20 cellular contexts compared by ENCODE assay signal in the genomic region with DNA sequence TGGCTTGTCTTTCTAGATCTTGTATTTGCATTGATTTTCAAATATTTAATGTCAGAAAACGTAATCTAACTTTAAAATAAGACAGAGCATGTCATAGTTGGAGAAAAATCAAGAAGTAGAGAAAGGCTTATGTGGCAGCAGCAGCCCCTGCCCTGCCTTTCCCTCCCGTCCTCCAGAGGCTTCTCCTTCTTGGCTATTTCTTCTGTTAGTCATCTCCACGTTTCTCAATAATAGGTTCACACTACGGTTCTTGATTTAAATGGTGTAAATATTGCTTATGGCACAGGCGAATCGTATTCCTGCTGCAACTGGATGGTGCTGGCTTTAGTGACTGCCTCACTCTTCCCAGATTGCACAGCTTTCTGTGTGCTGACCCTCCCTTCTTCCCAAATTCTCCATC. TPM values are rescaled to one million over a fixed set of nuclear protein-coding genes. Genes with fewer than 3 reads are reported as not detected.
A peak's percentile ranks its signal among the peaks of the same experiment; 100 is the strongest.
DNase-seq lines count a peak whose midpoint lies in the region; ATAC-seq and TF ChIP-seq lines count a peak whose summit lies in the region.
"Had no signal": no experiment of that assay in that cellular context is flagged by ENCODE, and none has a peak within 500 bp of the region (broad histone marks: within the 10 kb centered on the region; RNA-seq: fewer than 3 reads in every experiment).

No MANE protein-coding gene starts in this region.

- CTCF ChIA-PET in IMR-90 (lab: Yijun Ruan, JAX): no interaction called here

- no peaks in the 10 kb centered on the region for H4K20me1 ChIP-seq in IMR-90 (ENCODE audit: insufficient read depth, low read length)

- H3K27me3 Mint-ChIP-seq in T-helper 1 cell treated with Interleukin-12 subunit alpha and Interleukin-12 subunit beta and Interleukin-4 antibody, amounts not matched to agents 30 μg/mL and 1 μg/mL, for 36 hours (ENCODE audit: low read depth): no peaks in the 10 kb centered on the region
- peaks cover 0 to 2% (median 0%) of the 10 kb centered on the region in 3 donors for H3K27me3 Mint-ChIP-seq in CD14-positive monocyte (ENCODE audit: low read depth in 3 of 3)

- H4K91ac ChIP-seq in IMR-90 (ENCODE audit: insufficient read depth, low read depth, low read length): no peak overlapping the region

- no peaks in the 10 kb centered on the region for H3K9me1 ChIP-seq in IMR-90 (ENCODE audit: insufficient read depth, low read length)

- H3K36me3 Mint-ChIP-seq in T-helper 1 cell treated with Interleukin-12 subunit alpha and Interleukin-12 subunit beta and Interleukin-4 antibody, amounts not matched to agents 30 μg/mL and 1 μg/mL, for 36 hours (ENCODE audit: low read depth): peaks cover 15% of the 10 kb centered on the region
- peaks cover 86 to 99% of the 10 kb centered on the region in 2 donors for H3K36me3 Mint-ChIP-seq in CD14-positive monocyte

- peaks cover 10% of the 10 kb centered on the region for H3K4me1 ChIP-seq in IMR-90 (ENCODE audit: control insufficient read depth, insufficient read depth, low read length)
- H3K4me1 ChIP-seq: Peyer's patch, sigmoid colon had no signal

- H3K14ac ChIP-seq in IMR-90 (replicated peaks; ENCODE audit: low read depth, low read length): no peak overlapping the region

- H3K79me1 ChIP-seq in IMR-90 (ENCODE audit: low read depth in 1 of 2, low read length in 2 of 2): no peaks in the 10 kb centered on the region

- no peak for TF ChIP-seq POLR2A in IMR-90 (IDR thresholded peaks at IDR 0.05; ENCODE audit: low read depth, low read length)

- DNase-seq in T-helper 1 cell (no peak), IMR-90 (peak; percentile 76), epithelial cell of esophagus (ENCODE audit: low read depth) (peak; percentile 33), skeletal muscle cell (ENCODE audit: low read depth) (peak; percentile 66), GDM1 (lab: John Stamatoyannopoulos, UW) (no peak), CD14-positive monocyte (ENCODE audit: low spot score) (no peak)
- DNase-seq: activated naive CD4-positive, alpha-beta T cell treated with anti-CD3 and anti-CD28 coated beads for 36 hours; central memory CD4-positive, alpha-beta T cell; NCI-H1105 treated with DMSO at 0.1 percent for 48 hours; NCI-H2171 treated with DMSO at 0.1 percent for 48 hours; NCI-H82; Peyer's patch; sigmoid colon; stimulated activated CD4-positive, alpha-beta T cell treated with anti-CD3 and anti-CD28 coated beads, Interleukin-2, amount 100 ng/mL, for 48 hours; SW 1271 had no signal

- in situ Hi-C loops in IMR-90 (cut with MboI; ENCODE audit: low sequenced_read_pairs): no loop called here

- H3K9me3 ChIP-seq in IMR-90 (ENCODE audit: control insufficient read depth, insufficient read depth, low read length): no peaks in the 10 kb centered on the region
- H3K9me3 ChIP-seq: Peyer's patch, sigmoid colon had no signal

- no peak overlapping the region; the same call in 1 of the 2 replicates for H3K27ac ChIP-seq in IMR-90 (ENCODE audit: insufficient read depth, low read length)
- H3K27ac ChIP-seq: 22Rv1, HL-60, KMS-11, Peyer's patch, sigmoid colon had no signal

- no peak overlapping the region for H2BK15ac ChIP-seq in IMR-90 (ENCODE audit: low read depth, low read length)

- no TSS peak for BruUV-seq in IMR-90 (replicated peaks; lab: Mats Ljungman, UMichigan)

- H3K36me3 ChIP-seq in IMR-90 (ENCODE audit: control insufficient read depth, insufficient read depth, low read length): peaks cover 18% of the 10 kb centered on the region; the same call in 1 of the 2 replicates

- no peak overlapping the region for H2AK9ac ChIP-seq in IMR-90 (replicated peaks; ENCODE audit: low read depth, low read length, poor library complexity)

- H3K23ac ChIP-seq in IMR-90 (ENCODE audit: low read depth, low read length): no peak overlapping the region

- 0 out of 4 replicates have a peak overlapping the region, but pooled peaks of 1 of the 2 experiments have one; percentile 30 for H4K8ac ChIP-seq in IMR-90 (ENCODE audit: low read depth in 2 of 2, low read length in 2 of 2)

- intact Hi-C loops in IMR-90 (cut with micrococcal nuclease) (no loop called here), CD14-positive monocyte (cut with micrococcal nuclease) (no loop called here)

- no peak overlapping the region for H2BK20ac ChIP-seq in IMR-90 (ENCODE audit: low read depth, low read length)

- no peaks in the 10 kb centered on the region for H3K27me3 ChIP-seq in IMR-90 (ENCODE audit: control insufficient read depth, insufficient read depth, low read length)
- H3K27me3 ChIP-seq: Peyer's patch, sigmoid colon had no signal

- H2AFZ ChIP-seq in IMR-90 (replicated peaks; ENCODE audit: low read length, poor library complexity): no peak overlapping the region

- H3K4me2 ChIP-seq in IMR-90 (ENCODE audit: low read depth, low read length): no peak overlapping the region
- H3K4me2 ChIP-seq: KMS-11 had no signal

- peak; percentile 85 for ATAC-seq in IMR-90 (ENCODE audit: low read depth)
- ATAC-seq in HG02973 (IDR thresholded peaks at IDR 0.05; ENCODE audit: unreplicated experiment): no peak

- H2BK120ac ChIP-seq in IMR-90 (ENCODE audit: low read depth, low read length): no peak overlapping the region

- no peak overlapping the region for H2BK5ac ChIP-seq in IMR-90 (ENCODE audit: low read depth, low read length, poor library complexity, severe bottlenecking)

- H3K9me3 Mint-ChIP-seq in T-helper 1 cell treated with Interleukin-12 subunit alpha and Interleukin-12 subunit beta and Interleukin-4 antibody, amounts not matched to agents 30 μg/mL and 1 μg/mL, for 36 hours: no peaks in the 10 kb centered on the region
- H3K9me3 Mint-ChIP-seq in CD14-positive monocyte: peaks cover 0 to 1% (median 0%) of the 10 kb centered on the region in 7 donors
- H3K9me3 Mint-ChIP-seq: activated naive CD4-positive, alpha-beta T cell treated with anti-CD3 and anti-CD28 coated beads for 36 hours had no signal

- no peak for TF ChIP-seq RAD21 in IMR-90 (IDR thresholded peaks at IDR 0.05; ENCODE audit: low read length)

- H3K4me1 Mint-ChIP-seq in T-helper 1 cell treated with Interleukin-12 subunit alpha and Interleukin-12 subunit beta and Interleukin-4 antibody, amounts not matched to agents 30 μg/mL and 1 μg/mL, for 36 hours (ENCODE audit: low read depth): no peaks in the 10 kb centered on the region
- no peaks in the 10 kb centered on the region for H3K4me1 Mint-ChIP-seq in CD14-positive monocyte

- H3K18ac ChIP-seq in IMR-90 (ENCODE audit: low read depth, low read length): no peak overlapping the region

- H3K4ac ChIP-seq in IMR-90 (ENCODE audit: low read depth, low read length): no peak overlapping the region

- no peak overlapping the region for H4K5ac ChIP-seq in IMR-90 (ENCODE audit: low read depth, low read length)

- H3K9ac ChIP-seq in IMR-90 (ENCODE audit: low read depth, low read length): no peak overlapping the region
- H3K9ac ChIP-seq: KMS-11 had no signal

- no peak overlapping the region for H3K4me3 Mint-ChIP-seq in T-helper 1 cell treated with Interleukin-12 subunit alpha and Interleukin-12 subunit beta and Interleukin-4 antibody, amounts not matched to agents 30 μg/mL and 1 μg/mL, for 36 hours
- no peak overlapping the region for H3K4me3 Mint-ChIP-seq in CD14-positive monocyte
- H3K4me3 Mint-ChIP-seq: activated naive CD4-positive, alpha-beta T cell treated with anti-CD3 and anti-CD28 coated beads for 36 hours had no signal

- TF ChIP-seq CTCF in IMR-90 (conservative IDR thresholded peaks at IDR 0.05; ENCODE audit: low read depth, low read length) (no peak), epithelial cell of esophagus (IDR thresholded peaks at IDR 0.05; ENCODE audit: insufficient read depth, low read depth, low read length, missing control alignments) (no peak), CD14-positive monocyte (IDR thresholded peaks at IDR 0.05) (no peak)

- peak overlapping the region; percentile 24 for H3K27ac Mint-ChIP-seq in T-helper 1 cell treated with Interleukin-12 subunit alpha and Interleukin-12 subunit beta and Interleukin-4 antibody, amounts not matched to agents 30 μg/mL and 1 μg/mL, for 36 hours
- H3K27ac Mint-ChIP-seq in CD14-positive monocyte: peak overlapping the region in 1 of 7 donors; percentile 34

- POLR2A ChIA-PET in IMR-90 (lab: Charles Lee; ENCODE audit: unreplicated experiment): no interaction called here

- H3K4me3 ChIP-seq in IMR-90 (ENCODE audit: insufficient read depth, low read depth, low read length): no peak overlapping the region
- H3K4me3 ChIP-seq in epithelial cell of esophagus (ENCODE audit: low read length): no peak overlapping the region
- no peak overlapping the region for H3K4me3 ChIP-seq in skeletal muscle cell (ENCODE audit: low read depth, low read length)
- H3K4me3 ChIP-seq: Peyer's patch, sigmoid colon had no signal

- no CpG with 5 or more reads among the region's 6 CpGs for WGBS in IMR-90 (ENCODE audit: extremely low coverage in 2 of 2, insufficient read length in 1 of 2), 2 experiments

- no peak overlapping the region for H3K56ac ChIP-seq in IMR-90 (ENCODE audit: extremely low read depth, insufficient read depth, low read length)

- dilution Hi-C loops in IMR-90 (cut with HindIII; ENCODE audit: low sequenced_read_pairs, unreplicated experiment): no loop called here

- H2AK5ac ChIP-seq in IMR-90 (ENCODE audit: low read depth, low read length): no peak overlapping the region

TF ChIP-seq in IMR-90, 13 proteins besides CTCF, POLR2A, EP300 and RAD21 (continues in another document):
- TF ChIP-seq NFE2L2 (IDR thresholded peaks at IDR 0.05; ENCODE audit: low read depth, low read length) (no peak), ELK1 (IDR thresholded peaks at IDR 0.05; ENCODE audit: borderline replicate concordance, low read depth, low read length) (no peak), USF2 (IDR thresholded peaks at IDR 0.05; ENCODE audit: low read depth, low read length) (no peak)

RNA-seq across cellular contexts. Expression of gene SLC8B1, which starts 42.8 kb away (rescaled TPM):
- total RNA-seq in IMR-90 (2012; rRNA removed): 4.1 and 5.0 TPM in 2 replicates
- polyA plus RNA-seq in IMR-90 (2012; rRNA removed): 9.7 and 10.2 TPM in 2 replicates
- polyA plus RNA-seq in IMR-90 (2012; cell fraction: cytosol; rRNA removed): 12.0 and 13.9 TPM in 2 replicates
- 31.3 and 40.1 TPM in 2 replicates for polyA plus RNA-seq in IMR-90 (2012; cell fraction: nucleus; rRNA removed; ENCODE audit: low replicate concordance)
- polyA plus RNA-seq in CD14-positive monocyte: 10 to 100 TPM; 21.6 to 32.4 TPM

Comparison
In these comparisons a context has a peak if more than half of its experiments do, and no peak if none do; other contexts are left out.
1. DNase-seq: peak in IMR-90 (single experiment), epithelial cell of esophagus (single experiment) and skeletal muscle cell (single experiment); none in T-helper 1 cell (0 of 5), GDM1 (single experiment) and CD14-positive monocyte (single experiment).